ENCODE assay signal across 13 cellular contexts in genomic region chr3:7546219-7546618, GRCh38.
DNase-seq lines count a peak whose midpoint lies in the region; ATAC-seq and TF ChIP-seq lines count a peak whose summit lies in the region.
"Had no signal": no experiment of that assay in that cellular context is flagged by ENCODE, and none has a peak within 500 bp of the region (broad histone marks: within the 10 kb centered on the region; RNA-seq: fewer than 3 reads in every experiment).

No MANE protein-coding gene starts in this region.

- no peak for ATAC-seq in effector memory CD8-positive, alpha-beta T cell (replicated peaks)
- ATAC-seq in GM21786 (IDR thresholded peaks at IDR 0.05; ENCODE audit: unreplicated experiment): no peak

- H3K4me3 Mint-ChIP-seq in brain: no peak overlapping the region
- H3K4me3 Mint-ChIP-seq in effector memory CD8-positive, alpha-beta T cell: no peak overlapping the region

- no peak overlapping the region for H3K4me3 ChIP-seq in Jurkat, Clone E6-1 (ENCODE audit: low read length)
- no peak overlapping the region for H3K4me3 ChIP-seq in kidney epithelial cell (ENCODE audit: low read depth, low read length)
- H3K4me3 ChIP-seq: PC-9, uterus had no signal

- DNase-seq in Caki2 (ENCODE audit: low read depth) (peak; percentile 38), kidney epithelial cell (ENCODE audit: low read depth) (peak; percentile 10), NCI-H1105 treated with DMSO at 0.1 percent for 48 hours (lab: John Stamatoyannopoulos, UW) (no peak), substantia nigra (lab: John Stamatoyannopoulos, UW) (no peak)
- peak; percentile 1 for DNase-seq in Jurkat, Clone E6-1 (ENCODE audit: low read depth, low spot score)
- no peak for DNase-seq in effector memory CD8-positive, alpha-beta T cell
- DNase-seq: caudate nucleus, NCI-H187, PC-9, uterus had no signal

- in situ Hi-C loops in Caki2 (cut with HindIII; ENCODE audit: low pct_unique_long_range_greater_than_20kb, low sequenced_read_pairs): no loop called here

- peaks cover 0 to 2% (median 0%) of the 10 kb centered on the region in 5 experiments for H3K9me3 Mint-ChIP-seq in brain
- H3K9me3 Mint-ChIP-seq in effector memory CD8-positive, alpha-beta T cell: peaks cover 0 to 4% of the 10 kb centered on the region in 2 donors

- no peaks in the 10 kb centered on the region for H3K36me3 Mint-ChIP-seq in brain
- H3K36me3 Mint-ChIP-seq in effector memory CD8-positive, alpha-beta T cell (ENCODE audit: insufficient read depth): no peaks in the 10 kb centered on the region

- no peaks in the 10 kb centered on the region for H3K27me3 Mint-ChIP-seq in brain
- H3K27me3 Mint-ChIP-seq in effector memory CD8-positive, alpha-beta T cell: no peaks in the 10 kb centered on the region

- H3K36me3 ChIP-seq in kidney epithelial cell (ENCODE audit: control insufficient read depth, insufficient read depth, low read length): no peaks in the 10 kb centered on the region
- H3K36me3 ChIP-seq: uterus had no signal

- TF ChIP-seq CTCF in brain (conservative IDR thresholded peaks at IDR 0.05) (peak; percentile 47 to 49), kidney epithelial cell (IDR thresholded peaks at IDR 0.05; ENCODE audit: insufficient read depth, low read length, poor library complexity, severe bottlenecking) (peak; percentile 23)

- H3K27ac Mint-ChIP-seq in brain: peak overlapping the region in 2 of 5 experiments; percentile 6 to 36
- H3K27ac Mint-ChIP-seq in effector memory CD8-positive, alpha-beta T cell: no peak overlapping the region

- H3K4me1 Mint-ChIP-seq in brain: peaks cover 12% of the 10 kb centered on the region
- H3K4me1 Mint-ChIP-seq in effector memory CD8-positive, alpha-beta T cell (ENCODE audit: low read depth in 2 of 2): no peaks in the 10 kb centered on the region

- H3K27me3 ChIP-seq in kidney epithelial cell (ENCODE audit: control insufficient read depth, insufficient read depth, low read length): no peaks in the 10 kb centered on the region
- H3K27me3 ChIP-seq: uterus had no signal

- H3K27ac ChIP-seq in substantia nigra (ENCODE audit: low read depth, low read length, poor library complexity, severe bottlenecking): no peak overlapping the region
- H3K27ac ChIP-seq: HL-60, PC-9, uterus had no signal

Comparison
In these comparisons a context has a peak if more than half of its experiments do, and no peak if none do; other contexts are left out.
1. DNase-seq: peak in Caki2 (single experiment), Jurkat, Clone E6-1 (single experiment) and kidney epithelial cell (single experiment); none in NCI-H1105 treated with DMSO at 0.1 percent for 48 hours (single experiment), substantia nigra (0 of 49) and effector memory CD8-positive, alpha-beta T cell (0 of 3).